Comparison of ENCODE assay signal across 1 cellular context in genomic region chr2:37080231-37080630, GRCh38.
TF ChIP-seq lines count a peak whose summit lies in the region.

No MANE protein-coding gene starts in this region.

TF ChIP-seq in GM12878, 131 proteins besides CTCF, POLR2A, EP300 and RAD21 (continued from another document):
- TF ChIP-seq CBX3 (IDR thresholded peaks at IDR 0.05; ENCODE audit: borderline replicate concordance, low read depth) (no peak), SMAD5 (IDR thresholded peaks at IDR 0.05; ENCODE audit: low read depth) (no peak), TCF3 (IDR thresholded peaks at IDR 0.05; ENCODE audit: borderline replicate concordance, insufficient read depth, low read depth, low read length) (no peak)
- TF ChIP-seq, protein P1, sequence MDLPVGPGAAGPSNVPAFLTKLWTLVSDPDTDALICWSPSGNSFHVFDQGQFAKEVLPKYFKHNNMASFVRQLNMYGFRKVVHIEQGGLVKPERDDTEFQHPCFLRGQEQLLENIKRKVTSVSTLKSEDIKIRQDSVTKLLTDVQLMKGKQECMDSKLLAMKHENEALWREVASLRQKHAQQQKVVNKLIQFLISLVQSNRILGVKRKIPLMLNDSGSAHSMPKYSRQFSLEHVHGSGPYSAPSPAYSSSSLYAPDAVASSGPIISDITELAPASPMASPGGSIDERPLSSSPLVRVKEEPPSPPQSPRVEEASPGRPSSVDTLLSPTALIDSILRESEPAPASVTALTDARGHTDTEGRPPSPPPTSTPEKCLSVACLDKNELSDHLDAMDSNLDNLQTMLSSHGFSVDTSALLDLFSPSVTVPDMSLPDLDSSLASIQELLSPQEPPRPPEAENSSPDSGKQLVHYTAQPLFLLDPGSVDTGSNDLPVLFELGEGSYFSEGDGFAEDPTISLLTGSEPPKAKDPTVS (IDR thresholded peaks at IDR 0.05; ENCODE audit: low read depth, low read length), result no peak
